In the genomic region with DNA sequence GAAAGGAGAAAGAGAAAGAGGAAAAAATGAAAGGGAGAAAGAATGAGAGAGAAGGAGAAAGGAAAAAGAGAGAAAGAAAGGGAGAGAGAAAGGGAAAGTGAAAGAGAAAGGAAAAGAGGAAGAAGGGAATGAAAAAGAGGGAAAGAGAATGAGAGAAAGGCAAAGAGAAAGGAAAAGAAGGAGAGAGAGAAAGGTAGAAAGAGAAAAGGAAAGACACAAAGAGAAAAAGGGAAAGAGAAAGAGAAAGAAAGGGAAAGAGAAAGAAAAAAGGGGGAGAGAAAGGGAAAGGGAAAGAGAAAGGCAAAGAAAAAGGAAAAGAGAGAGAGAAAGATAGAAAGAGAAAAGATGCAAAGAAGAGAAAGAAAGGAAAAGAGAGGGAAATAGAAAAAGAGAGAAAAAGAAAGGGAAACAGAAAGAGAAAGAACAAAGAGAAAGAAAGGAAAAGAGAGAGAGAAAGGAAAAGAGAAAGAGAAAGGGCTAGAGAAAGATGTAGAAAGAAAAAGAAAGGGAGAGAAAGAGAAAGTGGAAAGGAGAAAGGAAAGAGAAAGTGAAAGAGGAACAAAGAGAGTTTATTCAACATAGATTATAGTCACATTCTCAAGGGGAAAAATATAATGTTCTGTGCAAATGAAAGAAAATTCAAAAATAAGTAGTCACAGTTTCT, we compare ENCODE assay signal across 1 cellular context.
TF ChIP-seq lines count a peak whose summit lies in the region.

No MANE protein-coding gene starts in this region.

TF ChIP-seq in GM12878, 131 proteins besides CTCF, POLR2A, EP300 and RAD21 (continued from another document and continues in another):
- TF ChIP-seq SMAD5 (IDR thresholded peaks at IDR 0.05; ENCODE audit: low read depth) (no peak), ZNF24 (IDR thresholded peaks at IDR 0.05) (no peak), TARDBP (IDR thresholded peaks at IDR 0.05; ENCODE audit: borderline replicate concordance) (no peak), CREB1 (IDR thresholded peaks at IDR 0.05; ENCODE audit: low read depth) (no peak), IKZF2 (IDR thresholded peaks at IDR 0.05) (0 out of 4 replicates have a peak, but pooled peaks of 1 of the 2 experiments have one; percentile 28), NFIC (IDR thresholded peaks at IDR 0.05; ENCODE audit: low read depth, low read length) (no peak), HDGF (IDR thresholded peaks at IDR 0.05) (no peak), MYB (IDR thresholded peaks at IDR 0.05; ENCODE audit: borderline replicate concordance, low read depth, low read length) (no peak), NBN (IDR thresholded peaks at IDR 0.05) (peak; percentile 76), CBFB (IDR thresholded peaks at IDR 0.05; ENCODE audit: low read depth) (no peak), BMI1 (IDR thresholded peaks at IDR 0.05; ENCODE audit: borderline replicate concordance) (peak; percentile 15; the same call in 1 of the 2 replicates), BCL11A (IDR thresholded peaks at IDR 0.05; ENCODE audit: low read depth, low read length) (no peak), CBX3 (IDR thresholded peaks at IDR 0.05; ENCODE audit: borderline replicate concordance, low read depth) (no peak), SREBF1 (IDR thresholded peaks at IDR 0.05; ENCODE audit: low read length) (no peak), HCFC1 (IDR thresholded peaks at IDR 0.05; ENCODE audit: low read length) (no peak), CREM (IDR thresholded peaks at IDR 0.05; ENCODE audit: low read depth) (no peak)
- TF ChIP-seq, protein P1, sequence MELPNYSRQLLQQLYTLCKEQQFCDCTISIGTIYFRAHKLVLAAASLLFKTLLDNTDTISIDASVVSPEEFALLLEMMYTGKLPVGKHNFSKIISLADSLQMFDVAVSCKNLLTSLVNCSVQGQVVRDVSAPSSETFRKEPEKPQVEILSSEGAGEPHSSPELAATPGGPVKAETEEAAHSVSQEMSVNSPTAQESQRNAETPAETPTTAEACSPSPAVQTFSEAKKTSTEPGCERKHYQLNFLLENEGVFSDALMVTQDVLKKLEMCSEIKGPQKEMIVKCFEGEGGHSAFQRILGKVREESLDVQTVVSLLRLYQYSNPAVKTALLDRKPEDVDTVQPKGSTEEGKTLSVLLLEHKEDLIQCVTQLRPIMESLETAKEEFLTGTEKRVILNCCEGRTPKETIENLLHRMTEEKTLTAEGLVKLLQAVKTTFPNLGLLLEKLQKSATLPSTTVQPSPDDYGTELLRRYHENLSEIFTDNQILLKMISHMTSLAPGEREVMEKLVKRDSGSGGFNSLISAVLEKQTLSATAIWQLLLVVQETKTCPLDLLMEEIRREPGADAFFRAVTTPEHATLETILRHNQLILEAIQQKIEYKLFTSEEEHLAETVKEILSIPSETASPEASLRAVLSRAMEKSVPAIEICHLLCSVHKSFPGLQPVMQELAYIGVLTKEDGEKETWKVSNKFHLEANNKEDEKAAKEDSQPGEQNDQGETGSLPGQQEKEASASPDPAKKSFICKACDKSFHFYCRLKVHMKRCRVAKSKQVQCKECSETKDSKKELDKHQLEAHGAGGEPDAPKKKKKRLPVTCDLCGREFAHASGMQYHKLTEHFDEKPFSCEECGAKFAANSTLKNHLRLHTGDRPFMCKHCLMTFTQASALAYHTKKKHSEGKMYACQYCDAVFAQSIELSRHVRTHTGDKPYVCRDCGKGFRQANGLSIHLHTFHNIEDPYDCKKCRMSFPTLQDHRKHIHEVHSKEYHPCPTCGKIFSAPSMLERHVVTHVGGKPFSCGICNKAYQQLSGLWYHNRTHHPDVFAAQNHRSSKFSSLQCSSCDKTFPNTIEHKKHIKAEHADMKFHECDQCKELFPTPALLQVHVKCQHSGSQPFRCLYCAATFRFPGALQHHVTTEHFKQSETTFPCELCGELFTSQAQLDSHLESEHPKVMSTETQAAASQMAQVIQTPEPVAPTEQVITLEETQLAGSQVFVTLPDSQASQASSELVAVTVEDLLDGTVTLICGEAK (IDR thresholded peaks at IDR 0.05; ENCODE audit: borderline replicate concordance): peak; percentile 12; the same call in 1 of the 2 replicates
- TF ChIP-seq, protein P2, sequence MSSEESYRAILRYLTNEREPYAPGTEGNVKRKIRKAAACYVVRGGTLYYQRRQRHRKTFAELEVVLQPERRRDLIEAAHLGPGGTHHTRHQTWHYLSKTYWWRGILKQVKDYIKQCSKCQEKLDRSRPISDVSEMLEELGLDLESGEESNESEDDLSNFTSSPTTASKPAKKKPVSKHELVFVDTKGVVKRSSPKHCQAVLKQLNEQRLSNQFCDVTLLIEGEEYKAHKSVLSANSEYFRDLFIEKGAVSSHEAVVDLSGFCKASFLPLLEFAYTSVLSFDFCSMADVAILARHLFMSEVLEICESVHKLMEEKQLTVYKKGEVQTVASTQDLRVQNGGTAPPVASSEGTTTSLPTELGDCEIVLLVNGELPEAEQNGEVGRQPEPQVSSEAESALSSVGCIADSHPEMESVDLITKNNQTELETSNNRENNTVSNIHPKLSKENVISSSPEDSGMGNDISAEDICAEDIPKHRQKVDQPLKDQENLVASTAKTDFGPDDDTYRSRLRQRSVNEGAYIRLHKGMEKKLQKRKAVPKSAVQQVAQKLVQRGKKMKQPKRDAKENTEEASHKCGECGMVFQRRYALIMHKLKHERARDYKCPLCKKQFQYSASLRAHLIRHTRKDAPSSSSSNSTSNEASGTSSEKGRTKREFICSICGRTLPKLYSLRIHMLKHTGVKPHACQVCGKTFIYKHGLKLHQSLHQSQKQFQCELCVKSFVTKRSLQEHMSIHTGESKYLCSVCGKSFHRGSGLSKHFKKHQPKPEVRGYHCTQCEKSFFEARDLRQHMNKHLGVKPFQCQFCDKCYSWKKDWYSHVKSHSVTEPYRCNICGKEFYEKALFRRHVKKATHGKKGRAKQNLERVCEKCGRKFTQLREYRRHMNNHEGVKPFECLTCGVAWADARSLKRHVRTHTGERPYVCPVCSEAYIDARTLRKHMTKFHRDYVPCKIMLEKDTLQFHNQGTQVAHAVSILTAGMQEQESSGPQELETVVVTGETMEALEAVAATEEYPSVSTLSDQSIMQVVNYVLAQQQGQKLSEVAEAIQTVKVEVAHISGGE (CRISPR knock-in tag; IDR thresholded peaks at IDR 0.05): no peak
- TF ChIP-seq, protein P3, sequence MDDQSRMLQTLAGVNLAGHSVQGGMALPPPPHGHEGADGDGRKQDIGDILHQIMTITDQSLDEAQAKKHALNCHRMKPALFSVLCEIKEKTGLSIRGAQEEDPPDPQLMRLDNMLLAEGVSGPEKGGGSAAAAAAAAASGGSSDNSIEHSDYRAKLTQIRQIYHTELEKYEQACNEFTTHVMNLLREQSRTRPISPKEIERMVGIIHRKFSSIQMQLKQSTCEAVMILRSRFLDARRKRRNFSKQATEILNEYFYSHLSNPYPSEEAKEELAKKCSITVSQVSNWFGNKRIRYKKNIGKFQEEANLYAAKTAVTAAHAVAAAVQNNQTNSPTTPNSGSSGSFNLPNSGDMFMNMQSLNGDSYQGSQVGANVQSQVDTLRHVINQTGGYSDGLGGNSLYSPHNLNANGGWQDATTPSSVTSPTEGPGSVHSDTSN (IDR thresholded peaks at IDR 0.05; ENCODE audit: insufficient replicate concordance, low read depth, low read length): no peak
- TF ChIP-seq, protein P4, sequence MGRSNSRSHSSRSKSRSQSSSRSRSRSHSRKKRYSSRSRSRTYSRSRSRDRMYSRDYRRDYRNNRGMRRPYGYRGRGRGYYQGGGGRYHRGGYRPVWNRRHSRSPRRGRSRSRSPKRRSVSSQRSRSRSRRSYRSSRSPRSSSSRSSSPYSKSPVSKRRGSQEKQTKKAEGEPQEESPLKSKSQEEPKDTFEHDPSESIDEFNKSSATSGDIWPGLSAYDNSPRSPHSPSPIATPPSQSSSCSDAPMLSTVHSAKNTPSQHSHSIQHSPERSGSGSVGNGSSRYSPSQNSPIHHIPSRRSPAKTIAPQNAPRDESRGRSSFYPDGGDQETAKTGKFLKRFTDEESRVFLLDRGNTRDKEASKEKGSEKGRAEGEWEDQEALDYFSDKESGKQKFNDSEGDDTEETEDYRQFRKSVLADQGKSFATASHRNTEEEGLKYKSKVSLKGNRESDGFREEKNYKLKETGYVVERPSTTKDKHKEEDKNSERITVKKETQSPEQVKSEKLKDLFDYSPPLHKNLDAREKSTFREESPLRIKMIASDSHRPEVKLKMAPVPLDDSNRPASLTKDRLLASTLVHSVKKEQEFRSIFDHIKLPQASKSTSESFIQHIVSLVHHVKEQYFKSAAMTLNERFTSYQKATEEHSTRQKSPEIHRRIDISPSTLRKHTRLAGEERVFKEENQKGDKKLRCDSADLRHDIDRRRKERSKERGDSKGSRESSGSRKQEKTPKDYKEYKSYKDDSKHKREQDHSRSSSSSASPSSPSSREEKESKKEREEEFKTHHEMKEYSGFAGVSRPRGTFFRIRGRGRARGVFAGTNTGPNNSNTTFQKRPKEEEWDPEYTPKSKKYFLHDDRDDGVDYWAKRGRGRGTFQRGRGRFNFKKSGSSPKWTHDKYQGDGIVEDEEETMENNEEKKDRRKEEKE (IDR thresholded peaks at IDR 0.05): no peak
- TF ChIP-seq, protein P5, sequence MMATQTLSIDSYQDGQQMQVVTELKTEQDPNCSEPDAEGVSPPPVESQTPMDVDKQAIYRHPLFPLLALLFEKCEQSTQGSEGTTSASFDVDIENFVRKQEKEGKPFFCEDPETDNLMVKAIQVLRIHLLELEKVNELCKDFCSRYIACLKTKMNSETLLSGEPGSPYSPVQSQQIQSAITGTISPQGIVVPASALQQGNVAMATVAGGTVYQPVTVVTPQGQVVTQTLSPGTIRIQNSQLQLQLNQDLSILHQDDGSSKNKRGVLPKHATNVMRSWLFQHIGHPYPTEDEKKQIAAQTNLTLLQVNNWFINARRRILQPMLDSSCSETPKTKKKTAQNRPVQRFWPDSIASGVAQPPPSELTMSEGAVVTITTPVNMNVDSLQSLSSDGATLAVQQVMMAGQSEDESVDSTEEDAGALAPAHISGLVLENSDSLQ (IDR thresholded peaks at IDR 0.05): peak; percentile 22; the same call in 1 of the 2 replicates
- TF ChIP-seq, protein P6, sequence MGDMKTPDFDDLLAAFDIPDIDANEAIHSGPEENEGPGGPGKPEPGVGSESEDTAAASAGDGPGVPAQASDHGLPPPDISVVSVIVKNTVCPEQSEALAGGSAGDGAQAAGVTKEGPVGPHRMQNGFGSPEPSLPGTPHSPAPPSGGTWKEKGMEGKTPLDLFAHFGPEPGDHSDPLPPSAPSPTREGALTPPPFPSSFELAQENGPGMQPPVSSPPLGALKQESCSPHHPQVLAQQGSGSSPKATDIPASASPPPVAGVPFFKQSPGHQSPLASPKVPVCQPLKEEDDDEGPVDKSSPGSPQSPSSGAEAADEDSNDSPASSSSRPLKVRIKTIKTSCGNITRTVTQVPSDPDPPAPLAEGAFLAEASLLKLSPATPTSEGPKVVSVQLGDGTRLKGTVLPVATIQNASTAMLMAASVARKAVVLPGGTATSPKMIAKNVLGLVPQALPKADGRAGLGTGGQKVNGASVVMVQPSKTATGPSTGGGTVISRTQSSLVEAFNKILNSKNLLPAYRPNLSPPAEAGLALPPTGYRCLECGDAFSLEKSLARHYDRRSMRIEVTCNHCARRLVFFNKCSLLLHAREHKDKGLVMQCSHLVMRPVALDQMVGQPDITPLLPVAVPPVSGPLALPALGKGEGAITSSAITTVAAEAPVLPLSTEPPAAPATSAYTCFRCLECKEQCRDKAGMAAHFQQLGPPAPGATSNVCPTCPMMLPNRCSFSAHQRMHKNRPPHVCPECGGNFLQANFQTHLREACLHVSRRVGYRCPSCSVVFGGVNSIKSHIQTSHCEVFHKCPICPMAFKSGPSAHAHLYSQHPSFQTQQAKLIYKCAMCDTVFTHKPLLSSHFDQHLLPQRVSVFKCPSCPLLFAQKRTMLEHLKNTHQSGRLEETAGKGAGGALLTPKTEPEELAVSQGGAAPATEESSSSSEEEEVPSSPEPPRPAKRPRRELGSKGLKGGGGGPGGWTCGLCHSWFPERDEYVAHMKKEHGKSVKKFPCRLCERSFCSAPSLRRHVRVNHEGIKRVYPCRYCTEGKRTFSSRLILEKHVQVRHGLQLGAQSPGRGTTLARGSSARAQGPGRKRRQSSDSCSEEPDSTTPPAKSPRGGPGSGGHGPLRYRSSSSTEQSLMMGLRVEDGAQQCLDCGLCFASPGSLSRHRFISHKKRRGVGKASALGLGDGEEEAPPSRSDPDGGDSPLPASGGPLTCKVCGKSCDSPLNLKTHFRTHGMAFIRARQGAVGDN (IDR thresholded peaks at IDR 0.05): no peak
- TF ChIP-seq, protein P7, sequence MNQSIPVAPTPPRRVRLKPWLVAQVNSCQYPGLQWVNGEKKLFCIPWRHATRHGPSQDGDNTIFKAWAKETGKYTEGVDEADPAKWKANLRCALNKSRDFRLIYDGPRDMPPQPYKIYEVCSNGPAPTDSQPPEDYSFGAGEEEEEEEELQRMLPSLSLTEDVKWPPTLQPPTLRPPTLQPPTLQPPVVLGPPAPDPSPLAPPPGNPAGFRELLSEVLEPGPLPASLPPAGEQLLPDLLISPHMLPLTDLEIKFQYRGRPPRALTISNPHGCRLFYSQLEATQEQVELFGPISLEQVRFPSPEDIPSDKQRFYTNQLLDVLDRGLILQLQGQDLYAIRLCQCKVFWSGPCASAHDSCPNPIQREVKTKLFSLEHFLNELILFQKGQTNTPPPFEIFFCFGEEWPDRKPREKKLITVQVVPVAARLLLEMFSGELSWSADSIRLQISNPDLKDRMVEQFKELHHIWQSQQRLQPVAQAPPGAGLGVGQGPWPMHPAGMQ (IDR thresholded peaks at IDR 0.05; ENCODE audit: borderline replicate concordance): no peak
- TF ChIP-seq, protein P8, sequence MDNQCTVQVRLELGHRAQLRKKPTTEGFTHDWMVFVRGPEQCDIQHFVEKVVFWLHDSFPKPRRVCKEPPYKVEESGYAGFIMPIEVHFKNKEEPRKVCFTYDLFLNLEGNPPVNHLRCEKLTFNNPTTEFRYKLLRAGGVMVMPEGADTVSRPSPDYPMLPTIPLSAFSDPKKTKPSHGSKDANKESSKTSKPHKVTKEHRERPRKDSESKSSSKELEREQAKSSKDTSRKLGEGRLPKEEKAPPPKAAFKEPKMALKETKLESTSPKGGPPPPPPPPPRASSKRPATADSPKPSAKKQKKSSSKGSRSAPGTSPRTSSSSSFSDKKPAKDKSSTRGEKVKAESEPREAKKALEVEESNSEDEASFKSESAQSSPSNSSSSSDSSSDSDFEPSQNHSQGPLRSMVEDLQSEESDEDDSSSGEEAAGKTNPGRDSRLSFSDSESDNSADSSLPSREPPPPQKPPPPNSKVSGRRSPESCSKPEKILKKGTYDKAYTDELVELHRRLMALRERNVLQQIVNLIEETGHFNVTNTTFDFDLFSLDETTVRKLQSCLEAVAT (IDR thresholded peaks at IDR 0.05): 0 out of 2 replicates have a peak, but pooled peaks have one; percentile 31
- TF ChIP-seq, protein P9, sequence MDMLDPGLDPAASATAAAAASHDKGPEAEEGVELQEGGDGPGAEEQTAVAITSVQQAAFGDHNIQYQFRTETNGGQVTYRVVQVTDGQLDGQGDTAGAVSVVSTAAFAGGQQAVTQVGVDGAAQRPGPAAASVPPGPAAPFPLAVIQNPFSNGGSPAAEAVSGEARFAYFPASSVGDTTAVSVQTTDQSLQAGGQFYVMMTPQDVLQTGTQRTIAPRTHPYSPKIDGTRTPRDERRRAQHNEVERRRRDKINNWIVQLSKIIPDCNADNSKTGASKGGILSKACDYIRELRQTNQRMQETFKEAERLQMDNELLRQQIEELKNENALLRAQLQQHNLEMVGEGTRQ (IDR thresholded peaks at IDR 0.05; ENCODE audit: borderline replicate concordance, low read depth, low read length): no peak
